In genomic region chr1:151570819-151571218, GRCh38 we compare ENCODE assay signal across 1 cellular context.
TF ChIP-seq lines count a peak whose summit lies in the region.

No MANE protein-coding gene starts in this region.

TF ChIP-seq in GM23338, 12 proteins besides CTCF, POLR2A, EP300 and RAD21 (continued from another document):
- TF ChIP-seq ZNF462 (CRISPR knock-in tag; IDR thresholded peaks at IDR 0.05), result no peak
- TF ChIP-seq ZNF114 (CRISPR knock-in tag; IDR thresholded peaks at IDR 0.05), result no peak
- TF ChIP-seq CREB1 (CRISPR knock-in tag; IDR thresholded peaks at IDR 0.05; ENCODE audit: low read depth), result no peak
